In the genomic region with DNA sequence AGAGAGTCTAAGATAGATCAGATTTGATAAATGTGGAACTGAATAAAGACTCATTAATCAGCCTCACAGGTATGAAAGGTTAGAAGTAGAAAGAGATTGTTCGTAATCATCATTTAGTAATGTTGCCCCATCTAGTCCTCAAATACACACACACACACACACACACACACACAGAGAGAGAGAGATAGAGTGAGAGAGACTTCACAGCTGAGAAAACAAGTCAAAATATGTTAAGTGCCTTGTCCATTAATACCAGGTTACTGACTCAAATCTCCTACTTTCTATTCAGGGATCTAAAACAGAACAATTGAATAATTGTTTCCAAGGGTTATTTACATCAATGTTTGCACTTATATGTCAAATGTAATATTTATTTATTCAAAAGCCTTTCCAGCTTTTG, we compare ENCODE assay signal across 23 cellular contexts.
DNase-seq lines count a peak whose midpoint lies in the region; ATAC-seq and TF ChIP-seq lines count a peak whose summit lies in the region.
"Had no signal": no experiment of that assay in that cellular context is flagged by ENCODE, and none has a peak within 500 bp of the region (broad histone marks: within the 10 kb centered on the region; RNA-seq: fewer than 3 reads in every experiment).

No MANE protein-coding gene starts in this region.

- H3K4me3 ChIP-seq in GM23338 (no peak overlapping the region), KMS-11 (IDR thresholded peaks at IDR 0.05; ENCODE audit: insufficient read depth, low read depth, low read length) (no peak overlapping the region), left lung (no peak overlapping the region), uterus (no peak overlapping the region)
- H3K4me3 ChIP-seq: A549; BLaER1 treated with 17β-estradiol and CSF1 and Interleukin-3, amounts not matched to agents 10 nM and 100 nM; MG63; SK-N-MC had no signal

- H3K36me3 ChIP-seq in GM23338 (ENCODE audit: insufficient read depth), result no peaks in the 10 kb centered on the region
- no peaks in the 10 kb centered on the region for H3K36me3 ChIP-seq in KMS-11 (ENCODE audit: insufficient read depth)
- H3K36me3 ChIP-seq in left lung, result no peaks in the 10 kb centered on the region
- H3K36me3 ChIP-seq in uterus, result no peaks in the 10 kb centered on the region
- H3K36me3 ChIP-seq: BLaER1 treated with 17β-estradiol and CSF1 and Interleukin-3, amounts not matched to agents 10 nM and 100 nM; MG63 had no signal

- H3K79me2 ChIP-seq in GM23338 (replicated peaks; ENCODE audit: insufficient read depth), result no peaks in the 10 kb centered on the region
- no peaks in the 10 kb centered on the region for H3K79me2 ChIP-seq in KMS-11 (ENCODE audit: insufficient read depth, low read depth)

- H3K9me3 ChIP-seq in left lung (no peaks in the 10 kb centered on the region), uterus (no peaks in the 10 kb centered on the region)
- H3K9me3 ChIP-seq: A549; BLaER1 treated with 17β-estradiol and CSF1 and Interleukin-3, amounts not matched to agents 10 nM and 100 nM; MG63 had no signal

- TF ChIP-seq POLR2A in uterus (IDR thresholded peaks at IDR 0.05), result no peak

- H3K9me3 Mint-ChIP-seq in GM23338, result no peaks in the 10 kb centered on the region

- DNase-seq in GM23338 (ENCODE audit: low spot score) (no peak), NCI-H526 treated with DMSO at 0.1 percent for 48 hours (lab: John Stamatoyannopoulos, UW) (peak; percentile 69), left lung (no peak), uterus (no peak), glomerular visceral epithelial cell (ENCODE audit: extremely low spot score) (no peak)
- DNase-seq: AML-193; CD4-positive, alpha-beta T cell; COR-L47; DMS79 treated with DMSO at 0.1 percent for 48 hours; GF-D8; KBM-7; MG63; NCI-H1436; NCI-H187; NCI-H2081 treated with DMSO at 0.1 percent for 48 hours; NCI-H2227 treated with DMSO at 0.1 percent for 48 hours; NCI-H774; SIG-M5 had no signal

- H4K20me1 ChIP-seq in GM23338 (replicated peaks; ENCODE audit: insufficient read depth) (no peaks in the 10 kb centered on the region), KMS-11 (ENCODE audit: insufficient read depth) (no peaks in the 10 kb centered on the region)
- H4K20me1 ChIP-seq: BLaER1 treated with 17β-estradiol and CSF1 and Interleukin-3, amounts not matched to agents 10 nM and 100 nM had no signal

- no peak overlapping the region for H3K9ac ChIP-seq in KMS-11
- H3K9ac ChIP-seq: BLaER1 treated with 17β-estradiol and CSF1 and Interleukin-3, amounts not matched to agents 10 nM and 100 nM had no signal

- H3K27ac Mint-ChIP-seq in GM23338, result peak overlapping the region; percentile 34
- H3K27ac Mint-ChIP-seq: CD4-positive, alpha-beta T cell had no signal

- H3K4me1 ChIP-seq in GM23338 (ENCODE audit: insufficient read depth) (peaks cover 7% of the 10 kb centered on the region; the same call in 1 of the 2 replicates), KMS-11 (ENCODE audit: low read depth, poor library complexity, severe bottlenecking) (peaks cover 59% of the 10 kb centered on the region), left lung (no peaks in the 10 kb centered on the region), uterus (no peaks in the 10 kb centered on the region)
- H3K4me1 ChIP-seq: A549; BLaER1 treated with 17β-estradiol and CSF1 and Interleukin-3, amounts not matched to agents 10 nM and 100 nM had no signal

- H3K4me2 ChIP-seq in GM23338, result no peak overlapping the region
- peak overlapping the region; percentile 43; the same call in 1 of the 2 replicates for H3K4me2 ChIP-seq in KMS-11
- H3K4me2 ChIP-seq: A549; BLaER1 treated with 17β-estradiol and CSF1 and Interleukin-3, amounts not matched to agents 10 nM and 100 nM had no signal

- H3K27me3 Mint-ChIP-seq in GM23338 (ENCODE audit: insufficient read depth, low read depth, poor library complexity), result peaks cover 2% of the 10 kb centered on the region
- H3K27me3 Mint-ChIP-seq: CD4-positive, alpha-beta T cell had no signal

- H3K9me2 ChIP-seq in GM23338 (ENCODE audit: insufficient read depth), result peaks cover 7% of the 10 kb centered on the region; the same call in 1 of the 2 replicates

- intact Hi-C loops in left lung (cut with DNase I), result no loop called here
- intact Hi-C loops in uterus (cut with DNase I; ENCODE audit: low total_unique reads), result no loop called here

- ATAC-seq in GM23338 (no peak), left lung (peak; percentile 36), HG03469 (IDR thresholded peaks at IDR 0.05; ENCODE audit: unreplicated experiment) (no peak)
- ATAC-seq: A549 had no signal

- H3K27ac ChIP-seq in GM23338 (ENCODE audit: low read depth) (no peak overlapping the region), KMS-11 (no peak overlapping the region), left lung (no peak overlapping the region), uterus (no peak overlapping the region)
- H3K27ac ChIP-seq: A549; BLaER1 treated with 17β-estradiol and CSF1 and Interleukin-3, amounts not matched to agents 10 nM and 100 nM; SK-N-MC had no signal

- no peaks in the 10 kb centered on the region for H3F3A ChIP-seq in GM23338 (replicated peaks; ENCODE audit: low read depth)

- H3K36me3 Mint-ChIP-seq in GM23338 (ENCODE audit: low read depth), result no peaks in the 10 kb centered on the region

- H3K4me1 Mint-ChIP-seq in GM23338, result peaks cover 12% of the 10 kb centered on the region

- no peak overlapping the region for H3K4me3 Mint-ChIP-seq in GM23338
- H3K4me3 Mint-ChIP-seq: CD4-positive, alpha-beta T cell had no signal

- H2AFZ ChIP-seq in GM23338 (no peak overlapping the region), KMS-11 (ENCODE audit: low read depth) (no peak overlapping the region)

- H3K27me3 ChIP-seq in GM23338 (ENCODE audit: insufficient read depth) (no peaks in the 10 kb centered on the region), KMS-11 (ENCODE audit: insufficient read depth, low read depth) (no peaks in the 10 kb centered on the region), left lung (no peaks in the 10 kb centered on the region), uterus (no peaks in the 10 kb centered on the region)
- H3K27me3 ChIP-seq: BLaER1 treated with 17β-estradiol and CSF1 and Interleukin-3, amounts not matched to agents 10 nM and 100 nM; MG63 had no signal

- TF ChIP-seq CTCF in GM23338 (conservative IDR thresholded peaks at IDR 0.05; ENCODE audit: low read depth in 2 of 2), result no peak
- no peak for TF ChIP-seq CTCF in KMS-11 (conservative IDR thresholded peaks at IDR 0.05; ENCODE audit: low read depth, low read length)
- TF ChIP-seq CTCF in left lung (IDR thresholded peaks at IDR 0.05), result no peak
- no peak for TF ChIP-seq CTCF in uterus (IDR thresholded peaks at IDR 0.05)

TF ChIP-seq in GM23338, 12 proteins besides CTCF, POLR2A, EP300 and RAD21 (continues in another document):
- TF ChIP-seq NANOG (IDR thresholded peaks at IDR 0.05; ENCODE audit: borderline replicate concordance), result no peak
- TF ChIP-seq STAT1 (IDR thresholded peaks at IDR 0.05; ENCODE audit: unreplicated experiment), result no peak
